Comparison of ENCODE assay signal across 17 cellular contexts in genomic region chr6:137884428-137884827, GRCh38. TPM values are rescaled to one million over a fixed set of nuclear protein-coding genes. Genes with fewer than 3 reads are reported as not detected.
DNase-seq lines count a peak whose midpoint lies in the region; ATAC-seq, FAIRE-seq and TF ChIP-seq lines count a peak whose summit lies in the region.
"Had no signal": no experiment of that assay in that cellular context is flagged by ENCODE, and none has a peak within 500 bp of the region (broad histone marks: within the 10 kb centered on the region; RNA-seq: fewer than 3 reads in every experiment).

No MANE protein-coding gene starts in this region.

- BruUV-seq in MCF 10A (replicated peaks; lab: Mats Ljungman, UMichigan): no TSS peak
- BruUV-seq in mammary epithelial cell (replicated peaks; lab: Mats Ljungman, UMichigan): no TSS peak
- BruUV-seq in endothelial cell of umbilical vein (replicated peaks; lab: Mats Ljungman, UMichigan): no TSS peak

- H3K36me3 Mint-ChIP-seq in MCF 10A (ENCODE audit: insufficient read depth, unreplicated experiment): peaks cover 73% of the 10 kb centered on the region
- peaks cover 12% of the 10 kb centered on the region for H3K36me3 Mint-ChIP-seq in endodermal cell (ENCODE audit: low read depth)

- POLR2A ChIA-PET in MCF 10A (lab: Yijun Ruan, JAX) (interaction anchor here (1.1 to 1.7 kb wide), 2 partner anchors 9 to 49 kb away, joined by 4 read pairs; no protein-coding TSS in a partner anchor), endothelial cell of umbilical vein (lab: Charles Lee) (no interaction called here)

- H3K4me1 ChIP-seq in mammary epithelial cell (ENCODE audit: insufficient read depth, low read length): peaks cover 11% of the 10 kb centered on the region
- H3K4me1 ChIP-seq in OCI-LY3 (ENCODE audit: low read length): no peaks in the 10 kb centered on the region
- peaks cover 16% of the 10 kb centered on the region for H3K4me1 ChIP-seq in endothelial cell of umbilical vein (ENCODE audit: control insufficient read depth, extremely low read depth, insufficient read depth, low read length)
- peaks cover under 1% of the 10 kb centered on the region for H3K4me1 ChIP-seq in endodermal cell (ENCODE audit: control insufficient read depth, insufficient read depth, low read length)
- H3K4me1 ChIP-seq: parathyroid adenoma had no signal

- H3K9me1 ChIP-seq in endothelial cell of umbilical vein (replicated peaks; ENCODE audit: control insufficient read depth, extremely low read depth, insufficient read depth, low read length): no peaks in the 10 kb centered on the region

- dilution Hi-C loops in mammary epithelial cell (cut with HindIII; ENCODE audit: low sequenced_read_pairs): loop anchor here (5.0 kb wide), 1 partner anchor 63 kb away; no protein-coding TSS in a partner anchor
- dilution Hi-C loops in endothelial cell of umbilical vein (cut with MboI; ENCODE audit: extremely low pct_ligation_motif_present, low sequenced_read_pairs): no loop called here

- DNase-seq in MCF 10A (ENCODE audit: unreplicated experiment) (no peak), mammary epithelial cell (no peak), endothelial cell of umbilical vein (ENCODE audit: low read depth, low spot score) (no peak), endodermal cell (no peak), DMS53 treated with DMSO at 0.1 percent for 48 hours (lab: John Stamatoyannopoulos, UW; ENCODE audit: unreplicated experiment) (no peak)
- DNase-seq: activated CD4-positive, CD25-positive, alpha-beta regulatory T cell; activated effector memory CD4-positive, alpha-beta T cell treated with Interleukin-2 at 50 U/mL for 16 hours; cerebellar nuclear complex; DMS79; NCI-H1105 treated with DMSO at 0.1 percent for 48 hours; NK-92 treated with Interleukin-12 subunit alpha and Interleukin-12 subunit beta, amount 100 ng/mL, for 24 hours had no signal

- H3K9ac ChIP-seq in mammary epithelial cell (ENCODE audit: insufficient read depth, low read length): no peak overlapping the region
- H3K9ac ChIP-seq in OCI-LY3 (ENCODE audit: low read length): no peak overlapping the region
- H3K9ac ChIP-seq in endothelial cell of umbilical vein (replicated peaks; ENCODE audit: extremely low read depth, insufficient read depth, low read length): no peak overlapping the region
- H3K9ac ChIP-seq in endodermal cell (ENCODE audit: extremely low read depth, low read length, poor library complexity, severe bottlenecking): no peak overlapping the region
- H3K9ac ChIP-seq: parathyroid adenoma had no signal

- in situ Hi-C loops in mammary epithelial cell (cut with MboI; ENCODE audit: low sequenced_read_pairs in 2 of 2): no loop called here

- H3K4me1 Mint-ChIP-seq in MCF 10A (ENCODE audit: insufficient read depth, unreplicated experiment): no peaks in the 10 kb centered on the region
- no peaks in the 10 kb centered on the region for H3K4me1 Mint-ChIP-seq in endodermal cell

- H3K9me3 Mint-ChIP-seq in MCF 10A (ENCODE audit: unreplicated experiment) (peaks cover 15% of the 10 kb centered on the region), endodermal cell (peaks cover 10% of the 10 kb centered on the region)

- no peak for ATAC-seq in SK-N-SH treated with all-trans-retinoic acid at 6 μM for 48 hours

- H3K4me3 Mint-ChIP-seq in MCF 10A (ENCODE audit: unreplicated experiment) (no peak overlapping the region), endodermal cell (no peak overlapping the region)

- H3K27ac ChIP-seq in mammary epithelial cell (ENCODE audit: insufficient read depth, low read depth, low read length) (no peak overlapping the region), OCI-LY3 (ENCODE audit: low read length) (peak overlapping the region; percentile 8; the same call in 1 of the 2 replicates), endothelial cell of umbilical vein (ENCODE audit: insufficient read depth, low read depth, low read length) (no peak overlapping the region), endodermal cell (ENCODE audit: low read depth, low read length) (no peak overlapping the region)
- H3K27ac ChIP-seq: parathyroid adenoma, thoracic aorta had no signal

- WGBS in mammary epithelial cell (ENCODE audit: low coverage, missing lambda C conversion rate): 100% methylated on average over 2 of the region's 2 CpGs
- WGBS in endodermal cell (ENCODE audit: insufficient coverage in 1 of 2, insufficient read length in 1 of 2), 2 experiments: no CpG with 5 or more reads among the region's 2 CpGs

- FAIRE-seq in endothelial cell of umbilical vein (lab: Jason Lieb, UNC): no peak
- FAIRE-seq: astrocyte, RCC 7860 had no signal

- CTCF ChIA-PET in MCF 10A (lab: Yijun Ruan, JAX) (interaction anchor here (0.7 to 1.2 kb wide), 2 partner anchors 13 to 32 kb away, joined by 4 to 7 read pairs; no protein-coding TSS in a partner anchor), mammary epithelial cell (lab: Charles Lee; ENCODE audit: low non-redundant PET) (no interaction called here), endothelial cell of umbilical vein (lab: Charles Lee) (interaction anchor here (1.2 to 2.6 kb wide), 3 partner anchors 12 to 85 kb away, joined by 4 to 12 read pairs (median 8); partner anchors contain the start of gene TNFAIP3)

- H3K4me3 ChIP-seq in mammary epithelial cell (replicated peaks in 1 of 3; ENCODE audit: insufficient read depth in 1 of 3, low read depth in 2 of 3, low read length in 3 of 3) (no peak overlapping the region), OCI-LY3 (ENCODE audit: low read length) (no peak overlapping the region), endothelial cell of umbilical vein (replicated peaks in 1 of 3; ENCODE audit: insufficient read depth in 1 of 3, low read depth in 1 of 3, low read length in 3 of 3) (no peak overlapping the region), endodermal cell (ENCODE audit: low read length) (no peak overlapping the region)
- H3K4me3 ChIP-seq: thoracic aorta had no signal

- H3K27me3 Mint-ChIP-seq in MCF 10A (ENCODE audit: insufficient read depth, unreplicated experiment): no peaks in the 10 kb centered on the region
- peaks cover 6% of the 10 kb centered on the region for H3K27me3 Mint-ChIP-seq in endodermal cell (ENCODE audit: insufficient read depth)

- H3K79me2 ChIP-seq in mammary epithelial cell (ENCODE audit: insufficient read depth, low read length): no peaks in the 10 kb centered on the region
- peaks cover 24% of the 10 kb centered on the region for H3K79me2 ChIP-seq in OCI-LY3 (ENCODE audit: low read length)
- H3K79me2 ChIP-seq in endothelial cell of umbilical vein (ENCODE audit: control insufficient read depth, insufficient read depth, low read length): no peaks in the 10 kb centered on the region
- H3K79me2 ChIP-seq: parathyroid adenoma had no signal

- no peak for TF ChIP-seq POLR2A in endothelial cell of umbilical vein (IDR thresholded peaks at IDR 0.05; ENCODE audit: low read depth, low read length)

- H3K27me3 ChIP-seq in mammary epithelial cell (ENCODE audit: insufficient read depth, low read length) (no peaks in the 10 kb centered on the region), OCI-LY3 (ENCODE audit: low read depth, low read length) (no peaks in the 10 kb centered on the region), endothelial cell of umbilical vein (ENCODE audit: control insufficient read depth in 2 of 2, insufficient read depth in 2 of 2, low read length in 2 of 2) (no peaks in the 10 kb centered on the region), endodermal cell (ENCODE audit: control insufficient read depth, insufficient read depth, low read length, poor library complexity, severe bottlenecking) (no peaks in the 10 kb centered on the region)

- H3K9me3 ChIP-seq in mammary epithelial cell (replicated peaks; ENCODE audit: insufficient read depth, low read length) (no peaks in the 10 kb centered on the region), OCI-LY3 (ENCODE audit: insufficient read depth, low read length) (no peaks in the 10 kb centered on the region), endothelial cell of umbilical vein (replicated peaks; ENCODE audit: control insufficient read depth, insufficient read depth, low read length) (no peaks in the 10 kb centered on the region), endodermal cell (ENCODE audit: control insufficient read depth, low read length) (no peaks in the 10 kb centered on the region)
- H3K9me3 ChIP-seq: thoracic aorta had no signal

- H3K4me2 ChIP-seq in mammary epithelial cell (ENCODE audit: insufficient read depth, low read depth, low read length): no peak overlapping the region
- H3K4me2 ChIP-seq in OCI-LY3 (ENCODE audit: low read length): no peak overlapping the region
- peak overlapping the region; percentile 79 for H3K4me2 ChIP-seq in endothelial cell of umbilical vein (ENCODE audit: insufficient read depth, low read length)

- no peak overlapping the region for H2AFZ ChIP-seq in mammary epithelial cell (ENCODE audit: low read depth, low read length)
- no peak overlapping the region for H2AFZ ChIP-seq in OCI-LY3 (ENCODE audit: low read depth, low read length)
- H2AFZ ChIP-seq in endothelial cell of umbilical vein (ENCODE audit: low read depth, low read length): no peak overlapping the region
- H2AFZ ChIP-seq: parathyroid adenoma had no signal

- no peak for TF ChIP-seq CTCF in MCF 10A (IDR thresholded peaks at IDR 0.05; ENCODE audit: unreplicated experiment)
- no peak for TF ChIP-seq CTCF in mammary epithelial cell (conservative IDR thresholded peaks at IDR 0.05 in 1 of 2, IDR thresholded peaks at IDR 0.05 in 1 of 2; ENCODE audit: extremely low read depth in 1 of 2, insufficient read depth in 1 of 2, low read depth in 1 of 2, low read length in 2 of 2)
- TF ChIP-seq CTCF in OCI-LY3 (IDR thresholded peaks at IDR 0.05; ENCODE audit: low read depth, low read length): no peak
- no peak for TF ChIP-seq CTCF in endothelial cell of umbilical vein (IDR thresholded peaks at IDR 0.05; ENCODE audit: extremely low read depth in 1 of 2, insufficient read depth in 1 of 2, low read depth in 1 of 2, low read length in 2 of 2)
- TF ChIP-seq CTCF in endodermal cell (conservative IDR thresholded peaks at IDR 0.05): no peak

- intact Hi-C loops in MCF 10A (cut with micrococcal nuclease): no loop called here
- intact Hi-C loops in mammary epithelial cell (cut with micrococcal nuclease): no loop called here
- intact Hi-C loops in endothelial cell of umbilical vein (cut with micrococcal nuclease): no loop called here

- H3K36me3 ChIP-seq in mammary epithelial cell (ENCODE audit: insufficient read depth, low read length) (peaks cover 16% of the 10 kb centered on the region), OCI-LY3 (replicated peaks; ENCODE audit: low read depth, low read length) (peaks cover 41% of the 10 kb centered on the region), endothelial cell of umbilical vein (ENCODE audit: control insufficient read depth in 2 of 2, extremely low read depth in 1 of 2, insufficient read depth in 2 of 2, low read length in 2 of 2) (peaks cover 2 to 13% of the 10 kb centered on the region in 2 experiments), endodermal cell (ENCODE audit: control insufficient read depth, insufficient read depth, low read length) (peaks cover 13% of the 10 kb centered on the region)

- H3K27ac Mint-ChIP-seq in MCF 10A (ENCODE audit: low read depth, unreplicated experiment): peak overlapping the region; percentile 76
- H3K27ac Mint-ChIP-seq in endodermal cell: no peak overlapping the region

- H4K20me1 ChIP-seq in mammary epithelial cell (ENCODE audit: insufficient read depth, low read length) (no peaks in the 10 kb centered on the region), OCI-LY3 (ENCODE audit: insufficient read depth, low read length) (peaks cover 45% of the 10 kb centered on the region), endothelial cell of umbilical vein (replicated peaks; ENCODE audit: control insufficient read depth, extremely low read depth, insufficient read depth, low read length) (no peaks in the 10 kb centered on the region)

RNA-seq across cellular contexts. Expression of gene TNFAIP3, which starts 17.4 kb away (rescaled TPM):
- 38.2 and 52.8 TPM in 2 replicates for total RNA-seq in MCF 10A (2022)
- 100 to 1,000 TPM in 1 of 2 donors, 1 to 10 TPM in 1; 5.2 to 117 TPM for total RNA-seq in mammary epithelial cell
- 12.2 TPM for polyA plus RNA-seq in mammary epithelial cell
- polyA minus RNA-seq in mammary epithelial cell: 14.5 TPM
- 4.2 and 8.6 TPM in 2 replicates for total RNA-seq in endothelial cell of umbilical vein
- 3.5 and 4.0 TPM in 2 replicates for polyA plus RNA-seq in endothelial cell of umbilical vein
- 3.6 and 4.3 TPM in 2 replicates for polyA plus RNA-seq in endothelial cell of umbilical vein (2011; cell fraction: cytosol; rRNA removed)
- polyA plus RNA-seq in endothelial cell of umbilical vein (2011; cell fraction: nucleus; rRNA removed): 28.8 and 35.5 TPM in 2 replicates
- 7.5 TPM in 2 replicates for polyA plus RNA-seq in endothelial cell of umbilical vein (2012)
- 5.1 TPM in 2 replicates for polyA minus RNA-seq in endothelial cell of umbilical vein
- polyA minus RNA-seq in endothelial cell of umbilical vein (2011; cell fraction: cytosol; rRNA and poly(A)+ RNA removed): 2.3 TPM
- polyA minus RNA-seq in endothelial cell of umbilical vein (2011; cell fraction: nucleus; rRNA and poly(A)+ RNA removed): 12.8 and 17.4 TPM in 2 replicates
- total RNA-seq in endodermal cell: 10 to 100 TPM in 1 of 2 donors, 1 to 10 TPM in 1; 4.4 to 12.3 TPM
- polyA plus RNA-seq in endodermal cell (2013, experiment 1 of 2): 3.6 TPM
- polyA plus RNA-seq in endodermal cell (2013, experiment 2 of 2): 4.2 TPM
